ENCODE assay signal across 8 cellular contexts in genomic region chr15:88620995-88621772, GRCh38. TPM values are rescaled to one million over a fixed set of nuclear protein-coding genes. Genes with fewer than 3 reads are reported as not detected.
DNase-seq lines count a peak whose midpoint lies in the region; ATAC-seq and TF ChIP-seq lines count a peak whose summit lies in the region.

Gene AEN (plus strand): TSS chr15:88621340. CDS start chr15:88626210, 4,870 bp downstream.

- DNase-seq in GM12864 (ENCODE audit: low read depth) (peak; percentile 86), NCI-H1105 treated with DMSO at 0.1 percent for 48 hours (lab: John Stamatoyannopoulos, UW) (peak; percentile 83), SKM-1 treated with dmso at 0.1 percent for 144 hours (lab: John Stamatoyannopoulos, UW; ENCODE audit: unreplicated experiment) (peak; percentile 94), glomerular visceral epithelial cell (ENCODE audit: extremely low spot score) (peak; percentile 97), osteoblast (ENCODE audit: insufficient read length, low spot score, missing footprints) (peak; percentile 98)
- peak; percentile 94 to 98 for DNase-seq in activated naive CD4-positive, alpha-beta T cell treated with anti-CD3 and anti-CD28 coated beads, Interleukin-2, amount 50 U/mL, for 72 hours (ENCODE audit: low spot score in 2 of 2)

- WGBS in thymus: under 1% methylated on average over 71 of the region's 71 CpGs

- no peaks in the 10 kb centered on the region for H3K9me3 Mint-ChIP-seq in activated naive CD4-positive, alpha-beta T cell treated with anti-CD3 and anti-CD28 coated beads, Interleukin-2, amount 50 U/mL, for 72 hours

- peak within 1 kb of the TSS; percentile 99 for H3K27ac ChIP-seq in osteoblast (ENCODE audit: low read depth, low read length)
- peak within 1 kb of the TSS; percentile 87 for H3K27ac ChIP-seq in thymus (ENCODE audit: low read depth)

- H3K4me3 ChIP-seq in GM12864 (ENCODE audit: low read depth, low read length) (peak within 1 kb of the TSS; percentile 76), osteoblast (ENCODE audit: insufficient read depth, low read length) (peak within 1 kb of the TSS; percentile 94), thymus (ENCODE audit: low read length) (peak within 1 kb of the TSS; percentile 90)

- ATAC-seq in HG02678 (IDR thresholded peaks at IDR 0.05; ENCODE audit: unreplicated experiment): peak; percentile 95
- peak; percentile 78 to 83 for ATAC-seq in activated naive CD4-positive, alpha-beta T cell treated with anti-CD3 and anti-CD28 coated beads, Interleukin-2, amount 50 U/mL, for 72 hours

- peak within 1 kb of the TSS; percentile 100 for H3K4me2 ChIP-seq in osteoblast (ENCODE audit: insufficient read depth, low read length)

- H2AFZ ChIP-seq in osteoblast (ENCODE audit: low read length): peak within 1 kb of the TSS; percentile 79

- H3K36me3 Mint-ChIP-seq in activated naive CD4-positive, alpha-beta T cell treated with anti-CD3 and anti-CD28 coated beads, Interleukin-2, amount 50 U/mL, for 72 hours: peaks cover 10 to 45% of the 10 kb centered on the region in 2 donors

- H4K20me1 ChIP-seq in osteoblast (ENCODE audit: insufficient read depth, low read length): peaks cover 36% of the 10 kb centered on the region

- H3K36me3 ChIP-seq in osteoblast (ENCODE audit: insufficient read depth, low read length) (peaks cover 19% of the 10 kb centered on the region), thymus (ENCODE audit: control insufficient read depth, insufficient read depth) (peaks cover 5% of the 10 kb centered on the region)

- H3K27me3 ChIP-seq in osteoblast (ENCODE audit: insufficient read depth, low read length) (no peaks in the 10 kb centered on the region), thymus (ENCODE audit: control insufficient read depth, insufficient read depth) (no peaks in the 10 kb centered on the region)

- TF ChIP-seq CTCF in GM12864 (IDR thresholded peaks at IDR 0.05; ENCODE audit: low read depth, low read length, missing control alignments) (no peak), osteoblast (IDR thresholded peaks at IDR 0.05; ENCODE audit: extremely low read depth, low read depth, low read length) (no peak)

- peaks cover 33% of the 10 kb centered on the region for H3K4me1 ChIP-seq in osteoblast (ENCODE audit: insufficient read depth, low read length)
- H3K4me1 ChIP-seq in thymus (ENCODE audit: control insufficient read depth, insufficient read depth, low read length): peaks cover 31% of the 10 kb centered on the region

- H3K27ac Mint-ChIP-seq in activated naive CD4-positive, alpha-beta T cell treated with anti-CD3 and anti-CD28 coated beads, Interleukin-2, amount 50 U/mL, for 72 hours: peak within 1 kb of the TSS; percentile 92 to 99

- H3K79me2 ChIP-seq in osteoblast (ENCODE audit: insufficient read depth, low read length): peaks cover 54% of the 10 kb centered on the region

- no peaks in the 10 kb centered on the region for H3K9me3 ChIP-seq in osteoblast (ENCODE audit: low read depth, low read length)
- no peaks in the 10 kb centered on the region for H3K9me3 ChIP-seq in thymus (ENCODE audit: control insufficient read depth)

RNA-seq across cellular contexts. Expression of gene AEN, which starts in this region (rescaled TPM):
- 100 to 1,000 TPM in 1 of 2 donors, 10 to 100 TPM in 1; 24.2 to 122 TPM for total RNA-seq in activated naive CD4-positive, alpha-beta T cell treated with anti-CD3 and anti-CD28 coated beads, Interleukin-2, amount 50 U/mL, for 72 hours
- total RNA-seq in osteoblast: 43.9 and 46.3 TPM in 2 replicates
- 14.1 TPM for polyA plus RNA-seq in thymus

Comparison
In these comparisons a context has a peak if more than half of its experiments do, and no peak if none do; other contexts are left out.
1. Peak in every context shown above with its lines: DNase-seq, ATAC-seq, H3K4me3 ChIP-seq and H3K27ac ChIP-seq.